In the genomic region with DNA sequence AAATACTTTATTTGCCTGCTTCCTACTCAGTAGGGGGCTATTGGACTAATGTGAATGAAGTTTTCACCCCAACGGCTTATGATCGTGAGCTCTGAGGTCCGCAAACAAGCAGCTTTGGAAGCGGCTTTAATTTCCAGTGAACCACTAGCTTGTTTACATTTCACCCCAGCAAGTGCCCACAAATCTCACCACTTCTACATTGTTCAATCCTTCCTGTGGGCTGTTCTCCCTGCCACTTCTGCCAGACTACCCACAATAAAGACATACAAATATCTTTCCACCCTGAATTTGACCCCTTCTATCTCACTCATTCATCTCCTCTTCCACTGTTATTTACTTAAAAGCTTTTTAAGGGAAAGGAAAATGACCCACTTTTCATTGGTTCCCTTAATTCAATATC, we compare ENCODE assay signal across 1 cellular context.
A peak's percentile ranks its signal among the peaks of the same experiment; 100 is the strongest.
TF ChIP-seq lines count a peak whose summit lies in the region.

No MANE protein-coding gene starts in this region.

TF ChIP-seq in HepG2, 621 proteins besides CTCF, POLR2A, EP300 and RAD21:
- TF ChIP-seq, protein P1, sequence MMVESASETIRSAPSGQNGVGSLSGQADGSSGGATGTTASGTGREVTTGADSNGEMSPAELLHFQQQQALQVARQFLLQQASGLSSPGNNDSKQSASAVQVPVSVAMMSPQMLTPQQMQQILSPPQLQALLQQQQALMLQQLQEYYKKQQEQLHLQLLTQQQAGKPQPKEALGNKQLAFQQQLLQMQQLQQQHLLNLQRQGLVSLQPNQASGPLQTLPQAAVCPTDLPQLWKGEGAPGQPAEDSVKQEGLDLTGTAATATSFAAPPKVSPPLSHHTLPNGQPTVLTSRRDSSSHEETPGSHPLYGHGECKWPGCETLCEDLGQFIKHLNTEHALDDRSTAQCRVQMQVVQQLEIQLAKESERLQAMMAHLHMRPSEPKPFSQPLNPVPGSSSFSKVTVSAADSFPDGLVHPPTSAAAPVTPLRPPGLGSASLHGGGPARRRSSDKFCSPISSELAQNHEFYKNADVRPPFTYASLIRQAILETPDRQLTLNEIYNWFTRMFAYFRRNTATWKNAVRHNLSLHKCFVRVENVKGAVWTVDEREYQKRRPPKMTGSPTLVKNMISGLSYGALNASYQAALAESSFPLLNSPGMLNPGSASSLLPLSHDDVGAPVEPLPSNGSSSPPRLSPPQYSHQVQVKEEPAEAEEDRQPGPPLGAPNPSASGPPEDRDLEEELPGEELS (CRISPR knock-in tag; IDR thresholded peaks at IDR 0.05): no peak
- TF ChIP-seq, protein P2, sequence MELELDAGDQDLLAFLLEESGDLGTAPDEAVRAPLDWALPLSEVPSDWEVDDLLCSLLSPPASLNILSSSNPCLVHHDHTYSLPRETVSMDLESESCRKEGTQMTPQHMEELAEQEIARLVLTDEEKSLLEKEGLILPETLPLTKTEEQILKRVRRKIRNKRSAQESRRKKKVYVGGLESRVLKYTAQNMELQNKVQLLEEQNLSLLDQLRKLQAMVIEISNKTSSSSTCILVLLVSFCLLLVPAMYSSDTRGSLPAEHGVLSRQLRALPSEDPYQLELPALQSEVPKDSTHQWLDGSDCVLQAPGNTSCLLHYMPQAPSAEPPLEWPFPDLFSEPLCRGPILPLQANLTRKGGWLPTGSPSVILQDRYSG (CRISPR knock-in tag; IDR thresholded peaks at IDR 0.05): 0 out of 2 replicates have a peak, but pooled peaks have one; percentile 8
TF ChIP-seq in HepG2: peak in this region for 1.
